ENCODE assay signal across 24 cellular contexts in the genomic region with DNA sequence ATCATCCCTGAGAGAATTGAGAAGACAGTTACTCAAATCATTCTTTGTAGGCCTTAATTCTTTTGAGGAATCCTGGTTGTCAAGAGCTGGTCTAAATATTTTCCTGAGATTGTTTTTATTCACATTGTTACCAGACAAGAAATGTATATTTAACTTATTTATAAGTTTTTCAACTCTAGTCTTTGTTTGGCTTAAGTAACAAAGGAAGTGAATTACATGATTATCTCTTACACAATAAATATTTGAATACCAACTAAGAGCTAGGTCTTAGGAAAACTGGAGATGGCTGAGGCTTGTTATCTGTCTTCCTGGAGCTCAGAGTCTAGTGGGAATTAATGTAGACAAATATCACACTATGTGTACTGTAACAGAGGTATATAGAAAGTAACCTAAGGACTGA.
"Had no signal": no experiment of that assay in that cellular context is flagged by ENCODE, and none has a peak within 500 bp of the region (broad histone marks: within the 10 kb centered on the region; RNA-seq: fewer than 3 reads in every experiment).

No MANE protein-coding gene starts in this region.

- H3K27me3 ChIP-seq: brain microvascular endothelial cell, gastroesophageal sphincter, hepatocyte, ovary, stomach, thyroid gland, upper lobe of right lung had no signal

- H3K9me3 ChIP-seq: gastroesophageal sphincter, ovary, prostate gland, stomach, thyroid gland, upper lobe of right lung had no signal

- ATAC-seq: activated CD4-positive, alpha-beta T cell treated with anti-CD3 and anti-CD28 coated beads for 36 hours; gastroesophageal sphincter; left cardiac atrium; left ventricle myocardium superior; sciatic nerve; stimulated activated naive B cell treated with anti-CD40 and anti-IgM and Interleukin-4, amounts not matched to agents 10 μg/mL and 1 μg/mL and 100 μg/mL, for 72 hours; upper lobe of right lung had no signal

- H3K4me2 ChIP-seq: hepatocyte had no signal

- H2AFZ ChIP-seq: hepatocyte had no signal

- H3K79me2 ChIP-seq: hepatocyte had no signal

- H3K4me3 ChIP-seq: gastroesophageal sphincter, hepatocyte, ovary, prostate gland, skin epidermis, stomach, thyroid gland, upper lobe of right lung had no signal

- H3K27ac ChIP-seq: brain microvascular endothelial cell, gastroesophageal sphincter, hepatocyte, ovary, prostate gland, skin epidermis, stomach, thyroid gland, upper lobe of right lung had no signal

- H3K4me1 ChIP-seq: prostate gland had no signal

- DNase-seq: activated CD4-positive, alpha-beta T cell treated with anti-CD3 and anti-CD28 coated beads for 36 hours; activated CD4-positive, CD25-positive, alpha-beta regulatory T cell; activated effector memory CD4-positive, alpha-beta T cell treated with anti-CD3 and anti-CD28 coated beads, Interleukin-2, amount 50 U/mL, for 16 hours; activated naive CD4-positive, alpha-beta T cell treated with anti-CD3 and anti-CD28 coated beads for 36 hours; activated naive CD8-positive, alpha-beta T cell treated with anti-CD3 and anti-CD28 coated beads for 36 hours; amniotic stem cell; brain microvascular endothelial cell; caudate nucleus; left cardiac atrium; left ventricle myocardium superior; naive B cell; ovary; retina; stimulated activated CD4-positive, alpha-beta T cell treated with anti-CD3 and anti-CD28 coated beads, Interleukin-15, amount 100 ng/mL, for 24 hours; stimulated activated CD4-positive, alpha-beta T cell treated with anti-CD3 and anti-CD28 coated beads, Interleukin-2, amount 100 ng/mL, for 24 hours; stimulated activated naive B cell treated with anti-CD40 and anti-IgM and Interleukin-4, amounts not matched to agents 10 μg/mL and 1 μg/mL and 100 μg/mL, for 72 hours; stomach; thyroid gland; upper lobe of right lung had no signal

- H3K36me3 ChIP-seq: brain microvascular endothelial cell, gastroesophageal sphincter, ovary, prostate gland, stomach, thyroid gland, upper lobe of right lung had no signal
